Comparison of ENCODE assay signal across 21 cellular contexts in the genomic region with DNA sequence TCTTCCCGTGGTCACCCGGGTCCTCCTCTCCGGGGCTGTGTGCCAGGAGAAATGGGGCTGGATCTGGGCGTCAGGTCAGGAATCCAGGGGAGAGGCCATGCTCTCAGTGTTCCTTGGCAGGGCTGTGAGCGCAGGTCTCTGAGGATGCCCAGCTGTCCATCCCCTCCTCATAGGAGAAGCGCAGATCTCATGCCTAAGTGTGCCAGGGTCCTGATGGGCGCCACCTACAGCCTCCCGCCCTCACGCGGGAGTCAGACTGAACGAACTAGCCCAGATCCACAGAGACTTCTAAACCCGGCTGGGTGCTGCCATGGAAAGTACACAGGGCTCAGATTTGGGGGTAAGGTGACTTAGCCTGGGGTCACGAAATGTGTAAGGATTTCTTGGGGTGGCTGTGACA. TPM values are rescaled to one million over a fixed set of nuclear protein-coding genes. Genes with fewer than 3 reads are reported as not detected.
A peak's percentile ranks its signal among the peaks of the same experiment; 100 is the strongest.
DNase-seq lines count a peak whose midpoint lies in the region; ATAC-seq, FAIRE-seq and TF ChIP-seq lines count a peak whose summit lies in the region.
"Had no signal": no experiment of that assay in that cellular context is flagged by ENCODE, and none has a peak within 500 bp of the region (broad histone marks: within the 10 kb centered on the region; RNA-seq: fewer than 3 reads in every experiment).

No MANE protein-coding gene starts in this region.

- intact Hi-C loops in Caco-2 (cut with micrococcal nuclease; ENCODE audit: unreplicated experiment), result no loop called here
- intact Hi-C loops in activated T-helper 1 cell treated with anti-CD3 and anti-CD28 coated beads, Interleukin-12 subunit alpha, Interleukin-12 subunit beta, Interleukin-2, Interleukin-4 antibody, amounts not matched to agents 30 ng/mL and 10 ng/mL and 1 ng/mL, durations not matched to agents 14 hours and 24 hours and 36 hours (cut with micrococcal nuclease), result no loop called here

- no peak for TF ChIP-seq POLR2A in GM12891 (IDR thresholded peaks at IDR 0.05; ENCODE audit: low read depth, low read length)

- H3K4me3 Mint-ChIP-seq in Caco-2 (ENCODE audit: unreplicated experiment), result no peak overlapping the region
- H3K4me3 Mint-ChIP-seq in activated T-helper 1 cell treated with anti-CD3 and anti-CD28 coated beads, Interleukin-12 subunit alpha, Interleukin-12 subunit beta, Interleukin-2, Interleukin-4 antibody, amounts not matched to agents 30 ng/mL and 10 ng/mL and 1 ng/mL, durations not matched to agents 14 hours and 24 hours and 36 hours, result no peak overlapping the region
- H3K4me3 Mint-ChIP-seq in natural killer cell treated with Interleukin-12 subunit alpha and Interleukin-12 subunit beta and Interleukin-15 and Interleukin-18, amount 100 ng/mL, for 72 hours, result no peak overlapping the region
- H3K4me3 Mint-ChIP-seq: B cell had no signal

- DNase-seq in activated CD4-positive, alpha-beta T cell treated with anti-CD3 and anti-CD28 coated beads for 48 hours, result peak; percentile 32
- no peak for DNase-seq in activated CD4-positive, alpha-beta T cell treated with anti-CD3 and anti-CD28 coated beads, Interleukin-2, amount 50 U/mL, for 1 hour
- no peak for DNase-seq in Caco-2
- DNase-seq in activated T-helper 1 cell treated with anti-CD3 and anti-CD28 coated beads, Interleukin-12 subunit alpha, Interleukin-12 subunit beta, Interleukin-2, Interleukin-4 antibody, amounts not matched to agents 30 ng/mL and 10 ng/mL and 1 ng/mL, durations not matched to agents 14 hours and 24 hours and 36 hours (ENCODE audit: low spot score), result no peak
- DNase-seq in natural killer cell treated with Interleukin-12 subunit alpha and Interleukin-12 subunit beta and Interleukin-15 and Interleukin-18, amount 100 ng/mL, for 72 hours (ENCODE audit: low spot score), result no peak
- no peak for DNase-seq in GM12891 (ENCODE audit: insufficient read length, low spot score)
- DNase-seq: cortex of kidney, H7, lower lobe of right lung, MM.1S, NCI-H187 treated with DMSO at 0.1 percent for 48 hours, ovary, SK-N-SH, T1000, upper lobe of right lung had no signal

- peaks cover 2% of the 10 kb centered on the region for H3K4me1 Mint-ChIP-seq in Caco-2 (ENCODE audit: low read depth, unreplicated experiment)
- H3K4me1 Mint-ChIP-seq in activated T-helper 1 cell treated with anti-CD3 and anti-CD28 coated beads, Interleukin-12 subunit alpha, Interleukin-12 subunit beta, Interleukin-2, Interleukin-4 antibody, amounts not matched to agents 30 ng/mL and 10 ng/mL and 1 ng/mL, durations not matched to agents 14 hours and 24 hours and 36 hours (ENCODE audit: low read depth), result peaks cover 27% of the 10 kb centered on the region
- peaks cover 13 to 18% of the 10 kb centered on the region in 2 donors for H3K4me1 Mint-ChIP-seq in natural killer cell treated with Interleukin-12 subunit alpha and Interleukin-12 subunit beta and Interleukin-15 and Interleukin-18, amount 100 ng/mL, for 72 hours (ENCODE audit: low read depth in 2 of 2)

- H3K4me1 ChIP-seq in Caco-2, result peaks cover 17% of the 10 kb centered on the region

- no peak for FAIRE-seq in GM12891 (lab: Jason Lieb, UNC)
- FAIRE-seq: D721Med, islet of Langerhans had no signal

- no peak for TF ChIP-seq CTCF in Caco-2 (IDR thresholded peaks at IDR 0.05; ENCODE audit: insufficient read depth in 1 of 2, low read depth in 1 of 2, low read length in 1 of 2, severe bottlenecking in 1 of 2, unreplicated experiment in 1 of 2)

- no peaks in the 10 kb centered on the region for H3K27me3 Mint-ChIP-seq in Caco-2 (ENCODE audit: insufficient read depth, unreplicated experiment)
- no peaks in the 10 kb centered on the region for H3K27me3 Mint-ChIP-seq in activated T-helper 1 cell treated with anti-CD3 and anti-CD28 coated beads, Interleukin-12 subunit alpha, Interleukin-12 subunit beta, Interleukin-2, Interleukin-4 antibody, amounts not matched to agents 30 ng/mL and 10 ng/mL and 1 ng/mL, durations not matched to agents 14 hours and 24 hours and 36 hours (ENCODE audit: insufficient read depth)
- no peaks in the 10 kb centered on the region for H3K27me3 Mint-ChIP-seq in natural killer cell treated with Interleukin-12 subunit alpha and Interleukin-12 subunit beta and Interleukin-15 and Interleukin-18, amount 100 ng/mL, for 72 hours
- H3K27me3 Mint-ChIP-seq: B cell had no signal

- H3K4me3 ChIP-seq in Caco-2 (ENCODE audit: low read depth, low read length), result no peak overlapping the region
- H3K4me3 ChIP-seq: lower lobe of right lung, ovary, upper lobe of right lung had no signal

- H3K27me3 ChIP-seq in Caco-2 (replicated peaks; ENCODE audit: control insufficient read depth, insufficient read depth, low read length), result no peaks in the 10 kb centered on the region
- H3K27me3 ChIP-seq: ovary, upper lobe of right lung had no signal

- no peaks in the 10 kb centered on the region for H3K9me3 ChIP-seq in Caco-2
- H3K9me3 ChIP-seq: lower lobe of right lung, ovary, SK-N-SH, upper lobe of right lung had no signal

- peak overlapping the region; percentile 80 for H3K27ac Mint-ChIP-seq in Caco-2 (ENCODE audit: unreplicated experiment)
- peak overlapping the region; percentile 2 for H3K27ac Mint-ChIP-seq in activated T-helper 1 cell treated with anti-CD3 and anti-CD28 coated beads, Interleukin-12 subunit alpha, Interleukin-12 subunit beta, Interleukin-2, Interleukin-4 antibody, amounts not matched to agents 30 ng/mL and 10 ng/mL and 1 ng/mL, durations not matched to agents 14 hours and 24 hours and 36 hours
- peak overlapping the region; percentile 56 to 67 for H3K27ac Mint-ChIP-seq in natural killer cell treated with Interleukin-12 subunit alpha and Interleukin-12 subunit beta and Interleukin-15 and Interleukin-18, amount 100 ng/mL, for 72 hours
- H3K27ac Mint-ChIP-seq: B cell had no signal

- no peaks in the 10 kb centered on the region for H3K9me3 Mint-ChIP-seq in Caco-2 (ENCODE audit: unreplicated experiment)
- H3K9me3 Mint-ChIP-seq in activated T-helper 1 cell treated with anti-CD3 and anti-CD28 coated beads, Interleukin-12 subunit alpha, Interleukin-12 subunit beta, Interleukin-2, Interleukin-4 antibody, amounts not matched to agents 30 ng/mL and 10 ng/mL and 1 ng/mL, durations not matched to agents 14 hours and 24 hours and 36 hours, result no peaks in the 10 kb centered on the region
- no peaks in the 10 kb centered on the region for H3K9me3 Mint-ChIP-seq in natural killer cell treated with Interleukin-12 subunit alpha and Interleukin-12 subunit beta and Interleukin-15 and Interleukin-18, amount 100 ng/mL, for 72 hours

- BruUV-seq in Caco-2 (replicated peaks; lab: Mats Ljungman, UMichigan), result no TSS peak

- CTCF ChIA-PET in Caco-2 (lab: Charles Lee), result no interaction called here

- peaks cover 2% of the 10 kb centered on the region; the same call in 1 of the 2 replicates for H3K36me3 ChIP-seq in Caco-2 (ENCODE audit: control insufficient read depth, insufficient read depth, low read length)
- H3K36me3 ChIP-seq: ovary had no signal

- no peak for ATAC-seq in natural killer cell treated with Interleukin-12 subunit alpha and Interleukin-12 subunit beta and Interleukin-15 and Interleukin-18, amount 100 ng/mL, for 72 hours
- ATAC-seq in HG02884 (IDR thresholded peaks at IDR 0.05; ENCODE audit: unreplicated experiment) (no peak), HG03097 (IDR thresholded peaks at IDR 0.05; ENCODE audit: low FRiP score, unreplicated experiment) (no peak)
- ATAC-seq: lower lobe of right lung, Panc1, upper lobe of right lung had no signal

- POLR2A ChIA-PET in Caco-2 (lab: Charles Lee), result no interaction called here

- peaks cover 28% of the 10 kb centered on the region for H3K36me3 Mint-ChIP-seq in Caco-2 (ENCODE audit: insufficient read depth, unreplicated experiment)
- peaks cover 25% of the 10 kb centered on the region for H3K36me3 Mint-ChIP-seq in activated T-helper 1 cell treated with anti-CD3 and anti-CD28 coated beads, Interleukin-12 subunit alpha, Interleukin-12 subunit beta, Interleukin-2, Interleukin-4 antibody, amounts not matched to agents 30 ng/mL and 10 ng/mL and 1 ng/mL, durations not matched to agents 14 hours and 24 hours and 36 hours (ENCODE audit: low read depth)
- H3K36me3 Mint-ChIP-seq in natural killer cell treated with Interleukin-12 subunit alpha and Interleukin-12 subunit beta and Interleukin-15 and Interleukin-18, amount 100 ng/mL, for 72 hours, result no peaks in the 10 kb centered on the region

TF ChIP-seq in GM12891, 5 proteins besides CTCF, POLR2A, EP300 and RAD21:
- TF ChIP-seq PAX5 (IDR thresholded peaks at IDR 0.05; ENCODE audit: insufficient read depth, low read length, severe bottlenecking), result no peak
- TF ChIP-seq SPI1 (IDR thresholded peaks at IDR 0.05; ENCODE audit: low read depth, low read length), result no peak
- TF ChIP-seq TAF1 (IDR thresholded peaks at IDR 0.05; ENCODE audit: low read depth, low read length), result no peak
- no peak for TF ChIP-seq POLR2AphosphoS5 (IDR thresholded peaks at IDR 0.05; ENCODE audit: low read depth, low read length)
- TF ChIP-seq POU2F2 (IDR thresholded peaks at IDR 0.05; ENCODE audit: low read depth, low read length), result no peak

RNA-seq across cellular contexts. Expression of gene MGRN1, which starts 24.3 kb away (rescaled TPM):
- total RNA-seq in Caco-2 (2022), result 67.1 and 72.3 TPM in 2 replicates
- 110 and 119 TPM in 2 replicates for total RNA-seq in activated T-helper 1 cell treated with anti-CD3 and anti-CD28 coated beads, Interleukin-12 subunit alpha, Interleukin-12 subunit beta, Interleukin-2, Interleukin-4 antibody, amounts not matched to agents 30 ng/mL and 10 ng/mL and 1 ng/mL, durations not matched to agents 14 hours and 24 hours and 36 hours
- total RNA-seq in natural killer cell treated with Interleukin-12 subunit alpha and Interleukin-12 subunit beta and Interleukin-15 and Interleukin-18, amount 100 ng/mL, for 72 hours, result 100 to 1,000 TPM in 1 of 2 donors, 10 to 100 TPM in 1; 86.9 to 105 TPM
- 29.2 TPM for polyA plus RNA-seq in GM12891 (2012; ENCODE audit: low read depth, missing spikeins)

RNA-seq across cellular contexts. Expression of gene UBALD1, which starts 34.2 kb away (rescaled TPM):
- total RNA-seq in Caco-2 (2022), result 32.4 and 36.2 TPM in 2 replicates
- 23.1 and 26.2 TPM in 2 replicates for total RNA-seq in activated T-helper 1 cell treated with anti-CD3 and anti-CD28 coated beads, Interleukin-12 subunit alpha, Interleukin-12 subunit beta, Interleukin-2, Interleukin-4 antibody, amounts not matched to agents 30 ng/mL and 10 ng/mL and 1 ng/mL, durations not matched to agents 14 hours and 24 hours and 36 hours
- 10 to 100 TPM; 17.4 to 27.9 TPM for total RNA-seq in natural killer cell treated with Interleukin-12 subunit alpha and Interleukin-12 subunit beta and Interleukin-15 and Interleukin-18, amount 100 ng/mL, for 72 hours
- polyA plus RNA-seq in GM12891 (2012; ENCODE audit: low read depth, missing spikeins), result 20.7 TPM

RNA-seq across cellular contexts. Expression of gene NUDT16L1, which starts 44.4 kb away (rescaled TPM):
- 27.9 and 31.3 TPM in 2 replicates for total RNA-seq in Caco-2 (2022)
- total RNA-seq in activated T-helper 1 cell treated with anti-CD3 and anti-CD28 coated beads, Interleukin-12 subunit alpha, Interleukin-12 subunit beta, Interleukin-2, Interleukin-4 antibody, amounts not matched to agents 30 ng/mL and 10 ng/mL and 1 ng/mL, durations not matched to agents 14 hours and 24 hours and 36 hours, result 39.9 and 41.9 TPM in 2 replicates
- total RNA-seq in natural killer cell treated with Interleukin-12 subunit alpha and Interleukin-12 subunit beta and Interleukin-15 and Interleukin-18, amount 100 ng/mL, for 72 hours, result 10 to 100 TPM; 37.3 to 57.0 TPM
- 28.9 TPM for polyA plus RNA-seq in GM12891 (2012; ENCODE audit: low read depth, missing spikeins)

Comparison
In these comparisons a context has a peak if more than half of its experiments do, and no peak if none do; other contexts are left out.
1. H3K27ac Mint-ChIP-seq: peak in every context shown above with its lines; median percentile 80 in Caco-2; 62 in natural killer cell treated with Interleukin-12 subunit alpha and Interleukin-12 subunit beta and Interleukin-15 and Interleukin-18, amount 100 ng/mL, for 72 hours; 2 in activated T-helper 1 cell treated with anti-CD3 and anti-CD28 coated beads, Interleukin-12 subunit alpha, Interleukin-12 subunit beta, Interleukin-2, Interleukin-4 antibody, amounts not matched to agents 30 ng/mL and 10 ng/mL and 1 ng/mL, durations not matched to agents 14 hours and 24 hours and 36 hours.